ENCODE assay signal across 21 cellular contexts in genomic region chr16:11716330-11716729, GRCh38. TPM values are rescaled to one million over a fixed set of nuclear protein-coding genes. Genes with fewer than 3 reads are reported as not detected.
DNase-seq lines count a peak whose midpoint lies in the region; ATAC-seq and TF ChIP-seq lines count a peak whose summit lies in the region.
"Had no signal": no experiment of that assay in that cellular context is flagged by ENCODE, and none has a peak within 500 bp of the region (broad histone marks: within the 10 kb centered on the region; RNA-seq: fewer than 3 reads in every experiment).

No MANE protein-coding gene starts in this region.

- H3K27ac ChIP-seq in vagina = peak overlapping the region; percentile 25
- H3K27ac ChIP-seq: BLaER1 treated with 17β-estradiol and CSF1 and Interleukin-3, amounts not matched to agents 10 nM and 100 nM; parathyroid adenoma had no signal

- H3K4me1 Mint-ChIP-seq in activated T-cell treated with anti-CD3 and anti-CD28 coated beads, Interleukin-2, amount 50 U/mL, for 72 hours (ENCODE audit: low read depth) = peaks cover 7% of the 10 kb centered on the region
- peaks cover 14% of the 10 kb centered on the region for H3K4me1 Mint-ChIP-seq in activated CD4-positive, alpha-beta memory T cell treated with anti-CD3 and anti-CD28 coated beads for 36 hours (ENCODE audit: low read depth)

- no peaks in the 10 kb centered on the region for H3K9me3 ChIP-seq in adipocyte (ENCODE audit: control insufficient read depth, low read length)
- no peaks in the 10 kb centered on the region for H3K9me3 ChIP-seq in mucosa of stomach (ENCODE audit: control insufficient read depth, low read length)
- H3K9me3 ChIP-seq in vagina = no peaks in the 10 kb centered on the region
- H3K9me3 ChIP-seq: BLaER1 treated with 17β-estradiol and CSF1 and Interleukin-3, amounts not matched to agents 10 nM and 100 nM; heart left ventricle had no signal

- H3K27me3 ChIP-seq in adipocyte (replicated peaks; ENCODE audit: control insufficient read depth, insufficient read depth, low read length) (no peaks in the 10 kb centered on the region), mucosa of stomach (ENCODE audit: control insufficient read depth, insufficient read depth, low read length) (no peaks in the 10 kb centered on the region), vagina (no peaks in the 10 kb centered on the region)
- H3K27me3 ChIP-seq: BLaER1 treated with 17β-estradiol and CSF1 and Interleukin-3, amounts not matched to agents 10 nM and 100 nM; heart left ventricle had no signal

- no peak overlapping the region for H3K4me3 Mint-ChIP-seq in activated T-cell treated with anti-CD3 and anti-CD28 coated beads, Interleukin-2, amount 50 U/mL, for 72 hours
- H3K4me3 Mint-ChIP-seq in activated CD4-positive, alpha-beta memory T cell treated with anti-CD3 and anti-CD28 coated beads for 36 hours = no peak overlapping the region
- H3K4me3 Mint-ChIP-seq: stimulated activated naive CD8-positive, alpha-beta T cell treated with anti-CD3 and anti-CD28 coated beads, Interleukin-15, amount 100 ng/mL, for 72 hours; type B pancreatic cell had no signal

- peak overlapping the region; percentile 29 for H3K27ac Mint-ChIP-seq in activated T-cell treated with anti-CD3 and anti-CD28 coated beads, Interleukin-2, amount 50 U/mL, for 72 hours
- H3K27ac Mint-ChIP-seq in activated CD4-positive, alpha-beta memory T cell treated with anti-CD3 and anti-CD28 coated beads for 36 hours = no peak overlapping the region

- H3K9ac ChIP-seq in adipocyte (ENCODE audit: low read length) (peak overlapping the region; percentile 17), mucosa of stomach (ENCODE audit: low read length) (peak overlapping the region; percentile 24)
- H3K9ac ChIP-seq: parathyroid adenoma had no signal

- no peak for ATAC-seq in activated T-cell treated with anti-CD3 and anti-CD28 coated beads, Interleukin-2, amount 50 U/mL, for 72 hours (replicated peaks in 1 of 2)
- ATAC-seq: heart left ventricle; Panc1; stimulated activated naive CD8-positive, alpha-beta T cell treated with anti-CD3 and anti-CD28 coated beads, Interleukin-15, amount 100 ng/mL, for 72 hours had no signal

- H3K4me3 ChIP-seq in adipocyte (ENCODE audit: low read length) = no peak overlapping the region
- H3K4me3 ChIP-seq in mucosa of stomach (ENCODE audit: low read length) = no peak overlapping the region
- H3K4me3 ChIP-seq in vagina = no peak overlapping the region
- H3K4me3 ChIP-seq: BLaER1 treated with 17β-estradiol and CSF1 and Interleukin-3, amounts not matched to agents 10 nM and 100 nM; heart left ventricle had no signal

- H3K36me3 ChIP-seq in adipocyte (ENCODE audit: control insufficient read depth, insufficient read depth, low read length, severe bottlenecking) = peaks cover 57% of the 10 kb centered on the region
- peaks cover 4% of the 10 kb centered on the region for H3K36me3 ChIP-seq in mucosa of stomach (ENCODE audit: control insufficient read depth, insufficient read depth, low read length)
- peaks cover 0 to 30% of the 10 kb centered on the region in 2 donors for H3K36me3 ChIP-seq in vagina

- intact Hi-C loops in vagina (cut with DNase I) = loop anchor here (5.0 to 10.0 kb wide), 2 partner anchors 59 to 182 kb away; no protein-coding TSS in a partner anchor
- intact Hi-C loops in activated CD4-positive, alpha-beta memory T cell treated with anti-CD3 and anti-CD28 coated beads for 36 hours (cut with micrococcal nuclease) = loop anchor here (10.0 kb wide), 1 partner anchor 312 kb away; no protein-coding TSS in a partner anchor

- CTCF ChIA-PET in activated CD4-positive, alpha-beta memory T cell treated with anti-CD3 and anti-CD28 coated beads for 36 hours (lab: Charles Lee) = interaction anchor here (3.1 to 4.5 kb wide), 2 partner anchors 81 to 185 kb away, joined by 9 to 49 read pairs; partner anchors contain the start of gene ZC3H7A

- H3K9me3 Mint-ChIP-seq in activated T-cell treated with anti-CD3 and anti-CD28 coated beads, Interleukin-2, amount 50 U/mL, for 72 hours = no peaks in the 10 kb centered on the region
- H3K9me3 Mint-ChIP-seq in activated CD4-positive, alpha-beta memory T cell treated with anti-CD3 and anti-CD28 coated beads for 36 hours = no peaks in the 10 kb centered on the region
- H3K9me3 Mint-ChIP-seq: stimulated activated naive CD8-positive, alpha-beta T cell treated with anti-CD3 and anti-CD28 coated beads, Interleukin-15, amount 100 ng/mL, for 72 hours; type B pancreatic cell had no signal

- H3K4me1 ChIP-seq in adipocyte (ENCODE audit: control insufficient read depth, insufficient read depth, low read length) (peaks cover 11% of the 10 kb centered on the region), mucosa of stomach (ENCODE audit: control insufficient read depth, insufficient read depth, low read length) (peaks cover 26% of the 10 kb centered on the region), vagina (peaks cover 14% of the 10 kb centered on the region)
- H3K4me1 ChIP-seq: parathyroid adenoma had no signal

- TF ChIP-seq POLR2A in vagina (IDR thresholded peaks at IDR 0.05) = no peak

- peaks cover 5% of the 10 kb centered on the region in 2 donors for H3K36me3 Mint-ChIP-seq in activated T-cell treated with anti-CD3 and anti-CD28 coated beads, Interleukin-2, amount 50 U/mL, for 72 hours (ENCODE audit: insufficient read depth in 2 of 2)
- H3K36me3 Mint-ChIP-seq in activated CD4-positive, alpha-beta memory T cell treated with anti-CD3 and anti-CD28 coated beads for 36 hours = peaks cover 19% of the 10 kb centered on the region

- no peak for DNase-seq in activated T-cell treated with anti-CD3 and anti-CD28 coated beads, Interleukin-2, amount 50 U/mL, for 72 hours
- no peak for DNase-seq in activated T-cell treated with anti-CD3 and anti-CD28 coated beads, Interleukin-2, amount 50 U/mL, for 1 hour
- DNase-seq in adipocyte (ENCODE audit: low read depth) (no peak), vagina (ENCODE audit: extremely low spot score in 2 of 2) (no peak), DMS153 (lab: John Stamatoyannopoulos, UW) (no peak), NCI-H748 treated with DMSO at 0.1 percent for 48 hours (lab: John Stamatoyannopoulos, UW) (no peak)
- no peak for DNase-seq in activated CD4-positive, alpha-beta memory T cell treated with anti-CD3 and anti-CD28 coated beads for 36 hours
- DNase-seq: activated CD4-positive, alpha-beta T cell treated with anti-CD3 and anti-CD28 coated beads for 48 hours; activated CD8-positive, alpha-beta memory T cell treated with anti-CD3 and anti-CD28 coated beads, Interleukin-2, amount 50 U/mL, for 4 hours; activated naive CD4-positive, alpha-beta T cell; HCEC 1CT; heart left ventricle; NCI-H1436 treated with DMSO at 0.1 percent for 48 hours; NCI-H2171 treated with DMSO at 0.1 percent for 48 hours; stimulated activated CD4-positive, alpha-beta T cell treated with anti-CD3 and anti-CD28 coated beads, Interleukin-2, amount 100 ng/mL, for 24 hours; stimulated activated naive CD8-positive, alpha-beta T cell treated with anti-CD3 and anti-CD28 coated beads, Interleukin-15, amount 100 ng/mL, for 72 hours had no signal

- POLR2A ChIA-PET in activated CD4-positive, alpha-beta memory T cell treated with anti-CD3 and anti-CD28 coated beads for 36 hours (lab: Charles Lee) = no interaction called here

- H3K27me3 Mint-ChIP-seq in activated T-cell treated with anti-CD3 and anti-CD28 coated beads, Interleukin-2, amount 50 U/mL, for 72 hours (ENCODE audit: low read depth) = no peaks in the 10 kb centered on the region
- H3K27me3 Mint-ChIP-seq in activated CD4-positive, alpha-beta memory T cell treated with anti-CD3 and anti-CD28 coated beads for 36 hours = no peaks in the 10 kb centered on the region
- H3K27me3 Mint-ChIP-seq: stimulated activated naive CD8-positive, alpha-beta T cell treated with anti-CD3 and anti-CD28 coated beads, Interleukin-15, amount 100 ng/mL, for 72 hours; type B pancreatic cell had no signal

- TF ChIP-seq CTCF in vagina (IDR thresholded peaks at IDR 0.05) = no peak

RNA-seq across cellular contexts. Expression of gene TXNDC11, which starts 26.3 kb away (rescaled TPM):
- total RNA-seq in activated T-cell treated with anti-CD3 and anti-CD28 coated beads, Interleukin-2, amount 50 U/mL, for 72 hours = 10 to 100 TPM; 34.7 to 41.5 TPM
- 59.4 TPM for total RNA-seq in vagina
- total RNA-seq in activated CD4-positive, alpha-beta memory T cell treated with anti-CD3 and anti-CD28 coated beads for 36 hours = 10 to 100 TPM; 28.4 to 29.9 TPM

RNA-seq across cellular contexts. Expression of gene SNN, which starts 48.1 kb away (rescaled TPM):
- 10 to 100 TPM; 10.4 to 11.6 TPM for total RNA-seq in activated T-cell treated with anti-CD3 and anti-CD28 coated beads, Interleukin-2, amount 50 U/mL, for 72 hours
- total RNA-seq in vagina = 23.1 TPM
- 1 to 10 TPM; 9.1 TPM for total RNA-seq in activated CD4-positive, alpha-beta memory T cell treated with anti-CD3 and anti-CD28 coated beads for 36 hours
